Comparison of ENCODE assay signal across 2 cellular contexts in genomic region chr10:129192344-129193128, GRCh38.
TF ChIP-seq lines count a peak whose summit lies in the region.

No MANE protein-coding gene starts in this region.

TF ChIP-seq in liver, 16 proteins besides CTCF, POLR2A, EP300 and RAD21 (continued from another document):
- TF ChIP-seq, protein P1, sequence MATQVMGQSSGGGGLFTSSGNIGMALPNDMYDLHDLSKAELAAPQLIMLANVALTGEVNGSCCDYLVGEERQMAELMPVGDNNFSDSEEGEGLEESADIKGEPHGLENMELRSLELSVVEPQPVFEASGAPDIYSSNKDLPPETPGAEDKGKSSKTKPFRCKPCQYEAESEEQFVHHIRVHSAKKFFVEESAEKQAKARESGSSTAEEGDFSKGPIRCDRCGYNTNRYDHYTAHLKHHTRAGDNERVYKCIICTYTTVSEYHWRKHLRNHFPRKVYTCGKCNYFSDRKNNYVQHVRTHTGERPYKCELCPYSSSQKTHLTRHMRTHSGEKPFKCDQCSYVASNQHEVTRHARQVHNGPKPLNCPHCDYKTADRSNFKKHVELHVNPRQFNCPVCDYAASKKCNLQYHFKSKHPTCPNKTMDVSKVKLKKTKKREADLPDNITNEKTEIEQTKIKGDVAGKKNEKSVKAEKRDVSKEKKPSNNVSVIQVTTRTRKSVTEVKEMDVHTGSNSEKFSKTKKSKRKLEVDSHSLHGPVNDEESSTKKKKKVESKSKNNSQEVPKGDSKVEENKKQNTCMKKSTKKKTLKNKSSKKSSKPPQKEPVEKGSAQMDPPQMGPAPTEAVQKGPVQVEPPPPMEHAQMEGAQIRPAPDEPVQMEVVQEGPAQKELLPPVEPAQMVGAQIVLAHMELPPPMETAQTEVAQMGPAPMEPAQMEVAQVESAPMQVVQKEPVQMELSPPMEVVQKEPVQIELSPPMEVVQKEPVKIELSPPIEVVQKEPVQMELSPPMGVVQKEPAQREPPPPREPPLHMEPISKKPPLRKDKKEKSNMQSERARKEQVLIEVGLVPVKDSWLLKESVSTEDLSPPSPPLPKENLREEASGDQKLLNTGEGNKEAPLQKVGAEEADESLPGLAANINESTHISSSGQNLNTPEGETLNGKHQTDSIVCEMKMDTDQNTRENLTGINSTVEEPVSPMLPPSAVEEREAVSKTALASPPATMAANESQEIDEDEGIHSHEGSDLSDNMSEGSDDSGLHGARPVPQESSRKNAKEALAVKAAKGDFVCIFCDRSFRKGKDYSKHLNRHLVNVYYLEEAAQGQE (IDR thresholded peaks at IDR 0.05) = no peak
- TF ChIP-seq SP1 (IDR thresholded peaks at IDR 0.05) (no peak), YY1 (IDR thresholded peaks at IDR 0.05) (no peak), ATF3 (IDR thresholded peaks at IDR 0.05) (no peak)

TF ChIP-seq in HepG2, 621 proteins besides CTCF, POLR2A, EP300 and RAD21 (continued from another document):
- no peak for TF ChIP-seq ZBTB46 (CRISPR knock-in tag; IDR thresholded peaks at IDR 0.05; ENCODE audit: borderline replicate concordance)
- TF ChIP-seq TAF15 (IDR thresholded peaks at IDR 0.05; ENCODE audit: low read depth, low read length, poor library complexity, severe bottlenecking) = no peak
- TF ChIP-seq GLI4 (CRISPR knock-in tag; IDR thresholded peaks at IDR 0.05; ENCODE audit: borderline replicate concordance) = no peak
- no peak for TF ChIP-seq ATF1 (CRISPR knock-in tag; IDR thresholded peaks at IDR 0.05)
- no peak for TF ChIP-seq MAFG (CRISPR knock-in tag; IDR thresholded peaks at IDR 0.05)
- TF ChIP-seq SIN3B (IDR thresholded peaks at IDR 0.05; ENCODE audit: low read length) = no peak
- no peak for TF ChIP-seq ZNF207 (IDR thresholded peaks at IDR 0.05; ENCODE audit: borderline replicate concordance)
- TF ChIP-seq ZSCAN20 (CRISPR knock-in tag; IDR thresholded peaks at IDR 0.05; ENCODE audit: borderline replicate concordance) = no peak
- no peak for TF ChIP-seq ZNF841 (CRISPR knock-in tag; IDR thresholded peaks at IDR 0.05; ENCODE audit: borderline replicate concordance)
- no peak for TF ChIP-seq ZMAT3 (CRISPR knock-in tag; conservative IDR thresholded peaks at IDR 0.05)
